ENCODE assay signal across 43 cellular contexts in the genomic region with DNA sequence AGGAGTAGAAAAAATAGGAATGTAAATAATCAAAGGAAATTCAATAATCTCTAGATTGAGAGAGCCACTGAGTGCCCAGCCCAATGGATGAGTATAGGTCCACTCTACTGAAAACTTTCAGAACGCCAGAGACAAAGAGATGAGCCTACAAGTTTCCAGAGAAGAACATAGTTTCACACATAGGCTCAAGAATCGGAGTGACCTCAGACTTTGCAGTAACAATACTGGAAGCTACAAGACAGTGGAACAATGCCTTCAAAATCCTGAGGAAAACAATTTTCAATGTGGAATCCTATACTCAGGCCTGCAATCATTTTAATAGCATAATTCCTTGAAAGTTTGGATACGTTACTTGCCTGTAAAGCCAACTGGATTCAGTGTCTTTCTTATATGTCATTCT. TPM values are rescaled to one million over a fixed set of nuclear protein-coding genes. Genes with fewer than 3 reads are reported as not detected.
"Had no signal": no experiment of that assay in that cellular context is flagged by ENCODE, and none has a peak within 500 bp of the region (broad histone marks: within the 10 kb centered on the region; RNA-seq: fewer than 3 reads in every experiment).

No MANE protein-coding gene starts in this region.

- H3K9me3 ChIP-seq: adrenal gland, ascending aorta, body of pancreas, breast epithelium had no signal

- H3K27ac ChIP-seq: adrenal gland, ascending aorta, body of pancreas, brain microvascular endothelial cell, breast epithelium, cardiac muscle cell had no signal

- H3K4me3 ChIP-seq: adrenal gland, ascending aorta, body of pancreas, breast epithelium, cardiac muscle cell had no signal

- H3K27me3 ChIP-seq: adrenal gland, ascending aorta, body of pancreas, brain microvascular endothelial cell, breast epithelium, cardiac muscle cell had no signal

- H3K9me3 Mint-ChIP-seq: activated naive CD4-positive, alpha-beta T cell treated with anti-CD3 and anti-CD28 coated beads for 36 hours; activated naive CD4-positive, alpha-beta T cell treated with anti-CD3 and anti-CD28 coated beads, Interleukin-2, amount 10 ng/mL, durations not matched to agents 7 days and 5 days; activated naive CD4-positive, alpha-beta T cell treated with anti-CD3 and anti-CD28 coated beads, Interleukin-2, amount 50 U/mL, for 24 hours; activated naive CD8-positive, alpha-beta T cell treated with anti-CD3 and anti-CD28 coated beads, Interleukin-2, amount 50 U/mL, for 24 hours; activated T-helper 17 cell treated with anti-CD3 and anti-CD28 coated beads, Interleukin-2, amount 50 U/mL, for 72 hours had no signal

- H3K36me3 Mint-ChIP-seq: activated naive CD4-positive, alpha-beta T cell treated with anti-CD3 and anti-CD28 coated beads, Interleukin-2, amount 10 ng/mL, durations not matched to agents 7 days and 5 days; activated naive CD8-positive, alpha-beta T cell treated with anti-CD3 and anti-CD28 coated beads, Interleukin-2, amount 10 ng/mL, durations not matched to agents 7 days and 5 days had no signal

- ATAC-seq: activated naive CD4-positive, alpha-beta T cell treated with anti-CD3 and anti-CD28 coated beads, Interleukin-2, amount 50 U/mL, for 72 hours; activated naive CD8-positive, alpha-beta T cell treated with anti-CD3 and anti-CD28 coated beads, Interleukin-2, amount 50 U/mL, for 24 hours; activated T-cell treated with anti-CD3 and anti-CD28 coated beads, Interleukin-2, amount 50 U/mL, for 4 hours; activated T-cell treated with anti-CD3 and anti-CD28 coated beads, Interleukin-2, amount 50 U/mL, for 72 hours; activated T-helper 17 cell treated with anti-CD3 and anti-CD28 coated beads, Interleukin-2, amount 50 U/mL, for 72 hours; body of pancreas had no signal

- DNase-seq: activated effector memory CD4-positive, alpha-beta T cell treated with anti-CD3 and anti-CD28 coated beads, Interleukin-2, amount 50 U/mL, for 16 hours; activated effector memory CD4-positive, alpha-beta T cell treated with Interleukin-2 at 50 U/mL for 16 hours; activated gamma-delta T cell; activated gamma-delta T cell treated with Interleukin-2 at 50 U/mL for 16 hours; activated naive CD4-positive, alpha-beta T cell; activated naive CD4-positive, alpha-beta T cell treated with anti-CD3 and anti-CD28 coated beads for 36 hours; activated naive CD4-positive, alpha-beta T cell treated with anti-CD3 and anti-CD28 coated beads, Interleukin-2, amount 10 ng/mL, durations not matched to agents 7 days and 5 days; activated naive CD4-positive, alpha-beta T cell treated with anti-CD3 and anti-CD28 coated beads, Interleukin-2, amount 50 U/mL, for 16 hours; activated naive CD4-positive, alpha-beta T cell treated with Interleukin-2 at 50 U/mL for 16 hours; activated naive CD8-positive, alpha-beta T cell treated with anti-CD3 and anti-CD28 coated beads for 36 hours; activated naive CD8-positive, alpha-beta T cell treated with anti-CD3 and anti-CD28 coated beads, Interleukin-2, amount 10 ng/mL, durations not matched to agents 7 days and 5 days; activated naive CD8-positive, alpha-beta T cell treated with anti-CD3 and anti-CD28 coated beads, Interleukin-2, amount 50 U/mL, for 24 hours; activated T-cell treated with anti-CD3 and anti-CD28 coated beads, Interleukin-2, amount 50 U/mL, for 4 hours; activated T-cell treated with anti-CD3 and anti-CD28 coated beads, Interleukin-2, amount 50 U/mL, for 48 hours; activated T-cell treated with anti-CD3 and anti-CD28 coated beads, Interleukin-2, amount 50 U/mL, for 72 hours; adrenal gland; amniotic stem cell; amygdala; anterior cingulate cortex; aorta; body of pancreas; brain microvascular endothelial cell; caudate nucleus; central memory CD4-positive, alpha-beta T cell; cerebellar nuclear complex had no signal

- H3K4me1 ChIP-seq: ascending aorta, breast epithelium had no signal

- H3K4me1 Mint-ChIP-seq: activated naive CD4-positive, alpha-beta T cell treated with anti-CD3 and anti-CD28 coated beads, Interleukin-2, amount 10 ng/mL, durations not matched to agents 7 days and 5 days; activated naive CD8-positive, alpha-beta T cell treated with anti-CD3 and anti-CD28 coated beads, Interleukin-2, amount 10 ng/mL, durations not matched to agents 7 days and 5 days; brain; central memory CD8-positive, alpha-beta T cell had no signal

- H3K27ac Mint-ChIP-seq: activated naive CD4-positive, alpha-beta T cell treated with anti-CD3 and anti-CD28 coated beads for 36 hours; activated naive CD4-positive, alpha-beta T cell treated with anti-CD3 and anti-CD28 coated beads, Interleukin-2, amount 10 ng/mL, durations not matched to agents 7 days and 5 days; activated naive CD4-positive, alpha-beta T cell treated with anti-CD3 and anti-CD28 coated beads, Interleukin-2, amount 50 U/mL, for 24 hours; activated naive CD4-positive, alpha-beta T cell treated with anti-CD3 and anti-CD28 coated beads, Interleukin-2, amount 50 U/mL, for 72 hours; activated naive CD8-positive, alpha-beta T cell; activated naive CD8-positive, alpha-beta T cell treated with anti-CD3 and anti-CD28 coated beads for 36 hours; activated naive CD8-positive, alpha-beta T cell treated with anti-CD3 and anti-CD28 coated beads, Interleukin-2, amount 10 ng/mL, durations not matched to agents 7 days and 5 days; activated naive CD8-positive, alpha-beta T cell treated with anti-CD3 and anti-CD28 coated beads, Interleukin-2, amount 50 U/mL, for 24 hours; activated T-cell treated with anti-CD3 and anti-CD28 coated beads, Interleukin-2, amount 50 U/mL, for 72 hours; activated T-helper 1 cell treated with anti-CD3 and anti-CD28 coated beads, Interleukin-12 subunit alpha, Interleukin-12 subunit beta, Interleukin-2, Interleukin-4 antibody, amounts not matched to agents 30 ng/mL and 10 ng/mL and 1 ng/mL, durations not matched to agents 14 hours and 24 hours and 36 hours; activated T-helper 17 cell treated with anti-CD3 and anti-CD28 coated beads, Interleukin-2, amount 50 U/mL, for 72 hours; activated T-helper 2 cell treated with anti-CD3 and anti-CD28 coated beads, Interferon-gamma antibody, Interleukin-2, Interleukin-4, amounts not matched to agents 10 μg/mL and 5 μg/mL and 100 μg/mL, durations not matched to agents 14 hours and 24 hours and 36 hours; brain had no signal

- H3K27me3 Mint-ChIP-seq: activated naive CD4-positive, alpha-beta T cell treated with anti-CD3 and anti-CD28 coated beads, Interleukin-2, amount 10 ng/mL, durations not matched to agents 7 days and 5 days; activated naive CD4-positive, alpha-beta T cell treated with anti-CD3 and anti-CD28 coated beads, Interleukin-2, amount 50 U/mL, for 24 hours; activated naive CD8-positive, alpha-beta T cell; activated naive CD8-positive, alpha-beta T cell treated with anti-CD3 and anti-CD28 coated beads for 36 hours; activated naive CD8-positive, alpha-beta T cell treated with anti-CD3 and anti-CD28 coated beads, Interleukin-2, amount 10 ng/mL, durations not matched to agents 7 days and 5 days; activated naive CD8-positive, alpha-beta T cell treated with anti-CD3 and anti-CD28 coated beads, Interleukin-2, amount 50 U/mL, for 24 hours; activated T-helper 17 cell treated with anti-CD3 and anti-CD28 coated beads, Interleukin-2, amount 50 U/mL, for 72 hours; brain; central memory CD8-positive, alpha-beta T cell had no signal

- FAIRE-seq: astrocyte, bronchial epithelial cell, colon had no signal

- H3K36me3 ChIP-seq: adrenal gland, brain microvascular endothelial cell, breast epithelium, cardiac muscle cell had no signal

- H3K4me3 Mint-ChIP-seq: activated naive CD4-positive, alpha-beta T cell treated with anti-CD3 and anti-CD28 coated beads for 36 hours; activated naive CD4-positive, alpha-beta T cell treated with anti-CD3 and anti-CD28 coated beads, Interleukin-2, amount 10 ng/mL, durations not matched to agents 7 days and 5 days; activated naive CD4-positive, alpha-beta T cell treated with anti-CD3 and anti-CD28 coated beads, Interleukin-2, amount 50 U/mL, for 24 hours; activated naive CD8-positive, alpha-beta T cell; activated naive CD8-positive, alpha-beta T cell treated with anti-CD3 and anti-CD28 coated beads for 36 hours; activated naive CD8-positive, alpha-beta T cell treated with anti-CD3 and anti-CD28 coated beads, Interleukin-2, amount 10 ng/mL, durations not matched to agents 7 days and 5 days; activated naive CD8-positive, alpha-beta T cell treated with anti-CD3 and anti-CD28 coated beads, Interleukin-2, amount 50 U/mL, for 24 hours; activated T-cell treated with anti-CD3 and anti-CD28 coated beads, Interleukin-2, amount 50 U/mL, for 4 hours; activated T-cell treated with anti-CD3 and anti-CD28 coated beads, Interleukin-2, amount 50 U/mL, for 72 hours; activated T-helper 1 cell treated with anti-CD3 and anti-CD28 coated beads, Interleukin-12 subunit alpha, Interleukin-12 subunit beta, Interleukin-2, Interleukin-4 antibody, amounts not matched to agents 30 ng/mL and 10 ng/mL and 1 ng/mL, durations not matched to agents 14 hours and 24 hours and 36 hours; activated T-helper 17 cell treated with anti-CD3 and anti-CD28 coated beads, Interleukin-2, amount 50 U/mL, for 72 hours; brain; central memory CD8-positive, alpha-beta T cell had no signal

RNA-seq across cellular contexts. Expression of gene GJA4, which starts 11.0 kb away (rescaled TPM):
- total RNA-seq: activated naive CD8-positive, alpha-beta T cell treated with anti-CD3 and anti-CD28 coated beads for 36 hours; activated naive CD8-positive, alpha-beta T cell treated with anti-CD3 and anti-CD28 coated beads, Interleukin-2, amount 10 ng/mL, durations not matched to agents 7 days and 5 days; activated T-helper 1 cell treated with anti-CD3 and anti-CD28 coated beads, Interleukin-12 subunit alpha, Interleukin-12 subunit beta, Interleukin-2, Interleukin-4 antibody, amounts not matched to agents 30 ng/mL and 10 ng/mL and 1 ng/mL, durations not matched to agents 14 hours and 24 hours and 36 hours; activated T-helper 17 cell treated with anti-CD3 and anti-CD28 coated beads, Interleukin-2, amount 50 U/mL, for 72 hours; activated T-helper 2 cell treated with anti-CD3 and anti-CD28 coated beads, Interferon-gamma antibody, Interleukin-2, Interleukin-4, amounts not matched to agents 10 μg/mL and 5 μg/mL and 100 μg/mL, durations not matched to agents 14 hours and 24 hours and 36 hours; astrocyte; bronchial epithelial cell had no signal
- polyA plus RNA-seq: cardiac muscle cell had no signal

RNA-seq across cellular contexts. Expression of gene GJB3, which starts 22.8 kb away (rescaled TPM):
- total RNA-seq: activated naive CD4-positive, alpha-beta T cell treated with anti-CD3 and anti-CD28 coated beads for 36 hours; activated naive CD4-positive, alpha-beta T cell treated with anti-CD3 and anti-CD28 coated beads, Interleukin-2, amount 50 U/mL, for 72 hours; activated naive CD8-positive, alpha-beta T cell treated with anti-CD3 and anti-CD28 coated beads for 36 hours; activated naive CD8-positive, alpha-beta T cell treated with anti-CD3 and anti-CD28 coated beads, Interleukin-2, amount 10 ng/mL, durations not matched to agents 7 days and 5 days; activated T-cell treated with anti-CD3 and anti-CD28 coated beads, Interleukin-2, amount 50 U/mL, for 4 hours; activated T-cell treated with anti-CD3 and anti-CD28 coated beads, Interleukin-2, amount 50 U/mL, for 72 hours; activated T-helper 1 cell treated with anti-CD3 and anti-CD28 coated beads, Interleukin-12 subunit alpha, Interleukin-12 subunit beta, Interleukin-2, Interleukin-4 antibody, amounts not matched to agents 30 ng/mL and 10 ng/mL and 1 ng/mL, durations not matched to agents 14 hours and 24 hours and 36 hours; activated T-helper 17 cell treated with anti-CD3 and anti-CD28 coated beads, Interleukin-2, amount 50 U/mL, for 72 hours; activated T-helper 2 cell treated with anti-CD3 and anti-CD28 coated beads, Interferon-gamma antibody, Interleukin-2, Interleukin-4, amounts not matched to agents 10 μg/mL and 5 μg/mL and 100 μg/mL, durations not matched to agents 14 hours and 24 hours and 36 hours; ascending aorta; cardiac muscle cell; cardiac septum; cerebellum; chondrocyte had no signal
- polyA plus RNA-seq: cardiac muscle cell had no signal

RNA-seq across cellular contexts. Expression of gene GJB4, which starts 44.2 kb away (rescaled TPM):
- total RNA-seq: activated naive CD4-positive, alpha-beta T cell treated with anti-CD3 and anti-CD28 coated beads for 36 hours; activated naive CD4-positive, alpha-beta T cell treated with anti-CD3 and anti-CD28 coated beads, Interleukin-2, amount 50 U/mL, for 72 hours; activated naive CD8-positive, alpha-beta T cell treated with anti-CD3 and anti-CD28 coated beads for 36 hours; activated naive CD8-positive, alpha-beta T cell treated with anti-CD3 and anti-CD28 coated beads, Interleukin-2, amount 10 ng/mL, durations not matched to agents 7 days and 5 days; activated T-cell treated with anti-CD3 and anti-CD28 coated beads, Interleukin-2, amount 50 U/mL, for 4 hours; activated T-cell treated with anti-CD3 and anti-CD28 coated beads, Interleukin-2, amount 50 U/mL, for 72 hours; activated T-helper 1 cell treated with anti-CD3 and anti-CD28 coated beads, Interleukin-12 subunit alpha, Interleukin-12 subunit beta, Interleukin-2, Interleukin-4 antibody, amounts not matched to agents 30 ng/mL and 10 ng/mL and 1 ng/mL, durations not matched to agents 14 hours and 24 hours and 36 hours; activated T-helper 17 cell treated with anti-CD3 and anti-CD28 coated beads, Interleukin-2, amount 50 U/mL, for 72 hours; activated T-helper 2 cell treated with anti-CD3 and anti-CD28 coated beads, Interferon-gamma antibody, Interleukin-2, Interleukin-4, amounts not matched to agents 10 μg/mL and 5 μg/mL and 100 μg/mL, durations not matched to agents 14 hours and 24 hours and 36 hours; adrenal gland; aorta; ascending aorta; astrocyte; body of pancreas; cardiac muscle cell; cardiac septum; cerebellum; chondrocyte had no signal
- polyA plus RNA-seq: adipose tissue, adrenal gland, aorta, cardiac muscle cell had no signal

RNA-seq across cellular contexts. Expression of gene GJB5, which starts 48.9 kb away (rescaled TPM):
- total RNA-seq: activated naive CD4-positive, alpha-beta T cell treated with anti-CD3 and anti-CD28 coated beads for 36 hours; activated naive CD4-positive, alpha-beta T cell treated with anti-CD3 and anti-CD28 coated beads, Interleukin-2, amount 50 U/mL, for 72 hours; activated naive CD8-positive, alpha-beta T cell treated with anti-CD3 and anti-CD28 coated beads for 36 hours; activated naive CD8-positive, alpha-beta T cell treated with anti-CD3 and anti-CD28 coated beads, Interleukin-2, amount 10 ng/mL, durations not matched to agents 7 days and 5 days; activated T-cell treated with anti-CD3 and anti-CD28 coated beads, Interleukin-2, amount 50 U/mL, for 4 hours; activated T-cell treated with anti-CD3 and anti-CD28 coated beads, Interleukin-2, amount 50 U/mL, for 72 hours; activated T-helper 1 cell treated with anti-CD3 and anti-CD28 coated beads, Interleukin-12 subunit alpha, Interleukin-12 subunit beta, Interleukin-2, Interleukin-4 antibody, amounts not matched to agents 30 ng/mL and 10 ng/mL and 1 ng/mL, durations not matched to agents 14 hours and 24 hours and 36 hours; activated T-helper 17 cell treated with anti-CD3 and anti-CD28 coated beads, Interleukin-2, amount 50 U/mL, for 72 hours; activated T-helper 2 cell treated with anti-CD3 and anti-CD28 coated beads, Interferon-gamma antibody, Interleukin-2, Interleukin-4, amounts not matched to agents 10 μg/mL and 5 μg/mL and 100 μg/mL, durations not matched to agents 14 hours and 24 hours and 36 hours; adrenal gland; aorta; ascending aorta; astrocyte; body of pancreas; cardiac muscle cell; cardiac septum; cerebellum; chondrocyte had no signal
- polyA plus RNA-seq: adrenal gland, aorta, cardiac muscle cell had no signal
